Comparison of ENCODE assay signal across 8 cellular contexts in the genomic region with DNA sequence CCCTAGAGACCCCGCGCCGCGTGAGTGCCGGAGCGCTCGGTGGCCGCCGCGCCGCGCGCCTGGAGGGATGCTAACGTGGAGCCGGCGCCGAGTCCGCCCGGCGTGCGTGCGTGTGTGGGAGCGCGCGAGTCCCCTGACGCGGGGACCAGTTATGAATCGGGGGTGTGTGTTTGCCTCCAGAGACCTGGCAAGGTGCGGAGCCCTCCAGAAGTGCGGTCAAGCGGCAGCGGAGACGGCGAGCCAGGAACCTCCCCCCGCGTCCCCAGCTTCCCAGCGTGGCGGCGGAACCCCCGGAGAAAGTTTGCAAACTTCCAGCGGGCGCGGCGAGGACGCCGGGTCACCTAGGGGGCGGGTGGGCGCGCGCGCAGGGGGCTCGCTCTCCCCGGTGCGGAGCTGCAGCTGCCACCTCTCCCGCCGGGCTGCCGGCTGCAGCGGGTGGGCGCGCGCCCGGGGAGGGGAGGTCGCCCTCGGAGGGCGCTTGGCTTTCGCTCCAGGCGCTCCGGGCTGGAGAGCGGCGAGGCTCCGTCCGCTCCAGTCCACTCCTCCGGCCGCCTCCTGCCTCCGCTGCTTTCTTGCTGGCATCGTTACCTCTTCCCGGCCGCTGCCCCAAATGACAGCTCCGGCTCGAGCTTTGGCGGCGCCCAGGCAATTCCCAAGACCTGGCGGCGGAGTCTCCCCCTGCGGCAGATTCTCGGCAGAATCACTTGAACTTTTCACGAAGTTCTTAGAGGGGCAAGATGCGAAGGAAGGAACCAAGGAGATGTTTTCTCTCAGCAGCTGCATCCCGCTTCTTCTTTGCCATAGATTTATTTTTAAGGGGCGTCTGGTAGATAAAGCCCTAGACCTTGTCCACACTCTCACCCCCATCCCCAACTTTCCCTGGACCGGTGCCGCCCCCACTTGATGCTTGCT. TPM values are rescaled to one million over a fixed set of nuclear protein-coding genes. Genes with fewer than 3 reads are reported as not detected.
DNase-seq lines count a peak whose midpoint lies in the region; ATAC-seq, FAIRE-seq and TF ChIP-seq lines count a peak whose summit lies in the region.

No MANE protein-coding gene starts in this region.

- peak; percentile 17 to 57; a peak in 4 of 6 replicates for ATAC-seq in A549

- peaks cover 16% of the 10 kb centered on the region for H3K4me1 Mint-ChIP-seq in endothelial cell (ENCODE audit: unreplicated experiment)

- POLR2A ChIA-PET in A549 (lab: Yijun Ruan, JAX), result no interaction called here

- peak; percentile 17 to 26 for DNase-seq in A549 (ENCODE audit: low read depth in 1 of 2, low spot score in 1 of 2)
- DNase-seq in SK-N-DZ (ENCODE audit: low spot score), result peak; percentile 17
- peak; percentile 49 for DNase-seq in endothelial cell (ENCODE audit: low spot score)
- no peak for DNase-seq in vagina (ENCODE audit: extremely low spot score in 2 of 2)
- no peak for DNase-seq in epidermal melanocyte (ENCODE audit: insufficient read length, low spot score)
- DNase-seq in stimulated activated CD4-positive, alpha-beta T cell treated with anti-CD3 and anti-CD28 coated beads, Interleukin-2, amount 100 ng/mL, for 48 hours, result no peak

- CTCF ChIA-PET in A549 (lab: Yijun Ruan, JAX), result interaction anchor here (1.1 to 1.4 kb wide), 3 partner anchors 12 to 111 kb away, joined by 3 to 6 read pairs (median 3); no protein-coding TSS in a partner anchor

- WGBS in A549 (ENCODE audit: missing lambda C conversion rate), result 2% methylated on average over 28 of the region's 92 CpGs

- no peaks in the 10 kb centered on the region for H3K9me3 ChIP-seq in A549
- H3K9me3 ChIP-seq in mucosa of rectum (ENCODE audit: control insufficient read depth in 2 of 2, low read length in 2 of 2), result no peaks in the 10 kb centered on the region
- H3K9me3 ChIP-seq in vagina, result no peaks in the 10 kb centered on the region

- TF ChIP-seq CTCF in A549 (IDR thresholded peaks at IDR 0.05) (no peak), endothelial cell (IDR thresholded peaks at IDR 0.05; ENCODE audit: unreplicated experiment) (no peak), vagina (IDR thresholded peaks at IDR 0.05) (no peak)

- H3K4me2 ChIP-seq in A549, result peak overlapping the region; percentile 89

- TF ChIP-seq EP300 in A549 (IDR thresholded peaks at IDR 0.05), result no peak

- no peak for FAIRE-seq in A549 (lab: Jason Lieb, UNC)

- peak overlapping the region; percentile 94 for H3K27ac Mint-ChIP-seq in endothelial cell (ENCODE audit: unreplicated experiment)

- no peak for TF ChIP-seq RAD21 in A549 (conservative IDR thresholded peaks at IDR 0.05 in 1 of 2, IDR thresholded peaks at IDR 0.05 in 1 of 2)

- H3K27ac ChIP-seq in A549, result peak overlapping the region; percentile 7 to 82; a peak in 5 of 6 replicates
- H3K27ac ChIP-seq in mucosa of rectum (ENCODE audit: low read depth in 2 of 2, low read length in 2 of 2), result peak overlapping the region; percentile 56 to 72
- H3K27ac ChIP-seq in vagina, result peak overlapping the region; percentile 87

- H3K27me3 ChIP-seq in mucosa of rectum (ENCODE audit: control insufficient read depth in 2 of 2, insufficient read depth in 2 of 2, low read length in 2 of 2) (peaks cover 29 to 42% of the 10 kb centered on the region in 2 donors), vagina (no peaks in the 10 kb centered on the region)

- peak overlapping the region; percentile 47 for H3K4me3 ChIP-seq in A549
- peak overlapping the region; percentile 64 to 68 for H3K4me3 ChIP-seq in mucosa of rectum (ENCODE audit: low read length in 2 of 2)
- peak overlapping the region; percentile 56 to 60 for H3K4me3 ChIP-seq in vagina

- H3K4me3 Mint-ChIP-seq in endothelial cell (ENCODE audit: unreplicated experiment), result peak overlapping the region; percentile 95

- peaks cover 33% of the 10 kb centered on the region for H3K4me1 ChIP-seq in A549
- peaks cover 0 to 4% of the 10 kb centered on the region in 2 donors for H3K4me1 ChIP-seq in mucosa of rectum (ENCODE audit: control insufficient read depth in 2 of 2, insufficient read depth in 2 of 2, low read length in 2 of 2)
- H3K4me1 ChIP-seq in vagina, result peaks cover 52% of the 10 kb centered on the region

- no peaks in the 10 kb centered on the region for H3K9me3 Mint-ChIP-seq in endothelial cell (ENCODE audit: unreplicated experiment)

- peak overlapping the region; percentile 56 to 69 for H3K9ac ChIP-seq in mucosa of rectum (ENCODE audit: low read depth in 1 of 2, low read length in 2 of 2)

- peaks cover 26% of the 10 kb centered on the region for H3K27me3 Mint-ChIP-seq in endothelial cell (ENCODE audit: unreplicated experiment)

- intact Hi-C loops in vagina (cut with DNase I), result no loop called here

- H3K36me3 Mint-ChIP-seq in endothelial cell (ENCODE audit: low read depth, unreplicated experiment), result peaks cover 4% of the 10 kb centered on the region

- TF ChIP-seq POLR2A in A549 (IDR thresholded peaks at IDR 0.05; ENCODE audit: low read length) (no peak), GM15510 (IDR thresholded peaks at IDR 0.05; ENCODE audit: borderline replicate concordance, extremely low read depth, insufficient read length) (peak; percentile 17), vagina (IDR thresholded peaks at IDR 0.05) (no peak)

- H3K36me3 ChIP-seq in mucosa of rectum (ENCODE audit: control insufficient read depth in 2 of 2, insufficient read depth in 2 of 2, low read length in 2 of 2), result no peaks in the 10 kb centered on the region
- H3K36me3 ChIP-seq in vagina, result no peaks in the 10 kb centered on the region

TF ChIP-seq in A549, 52 proteins besides CTCF, POLR2A, EP300 and RAD21:
- TF ChIP-seq RNF2 (IDR thresholded peaks at IDR 0.05; ENCODE audit: borderline replicate concordance, low read depth), result peak; percentile 69; the same call in 1 of the 2 replicates
- no peak for TF ChIP-seq RFX5 (IDR thresholded peaks at IDR 0.05)
- 0 out of 2 replicates have a peak, but pooled peaks have one; percentile 72 for TF ChIP-seq CBX8 (IDR thresholded peaks at IDR 0.05)

RNA-seq across cellular contexts. Expression of gene CREB5, which starts 2.3 kb away (rescaled TPM):
- polyA plus RNA-seq in A549 (2011; rRNA removed), result 1.5 TPM in 2 replicates
- 0.81 and 1.0 TPM in 2 replicates for polyA plus RNA-seq in A549 (2012; cell fraction: cytosol; rRNA removed)
- 3.2 and 3.4 TPM in 2 replicates for polyA plus RNA-seq in A549 (2012; cell fraction: nucleus; rRNA removed)
- polyA plus RNA-seq in A549 (2017; fragmentation: RNase III; extraction: RNeasy Plus Mini Kit Qiagen cat#74134 plus additional on column Dnase treatment), result 0.61 to 0.88 TPM (median 0.69 TPM) in 3 replicates
- polyA minus RNA-seq in A549 (2011; rRNA and poly(A)+ RNA removed), result 3.5 and 4.6 TPM in 2 replicates
- polyA plus RNA-seq in SK-N-DZ (2014; cell fraction: cytosol; rRNA removed), result 0.13 and 2.1 TPM in 2 replicates
- polyA plus RNA-seq in SK-N-DZ (2014; cell fraction: nucleus; rRNA removed), result 0.53 and 1.3 TPM in 2 replicates
- total RNA-seq in endothelial cell (ENCODE audit: unreplicated experiment), result 5.6 TPM
- 23.1 TPM for total RNA-seq in vagina

Comparison
In these comparisons a context has a peak if more than half of its experiments do, and no peak if none do; other contexts are left out.
1. DNase-seq: peak in A549 (2 of 2), SK-N-DZ (single experiment) and endothelial cell (single experiment); none in vagina (0 of 2), epidermal melanocyte (single experiment) and stimulated activated CD4-positive, alpha-beta T cell treated with anti-CD3 and anti-CD28 coated beads, Interleukin-2, amount 100 ng/mL, for 48 hours (0 of 2).
2. Peak in every context shown above with its lines, with median percentiles within 50 percentile points of each other: H3K27ac ChIP-seq and H3K4me3 ChIP-seq.